In genomic region chr6:10174761-10175160, GRCh38 we compare ENCODE assay signal across 1 cellular context.
TF ChIP-seq lines count a peak whose summit lies in the region.

No MANE protein-coding gene starts in this region.

TF ChIP-seq in GM23338, 12 proteins besides CTCF, POLR2A, EP300 and RAD21 (continued from another document):
- TF ChIP-seq, protein P1, sequence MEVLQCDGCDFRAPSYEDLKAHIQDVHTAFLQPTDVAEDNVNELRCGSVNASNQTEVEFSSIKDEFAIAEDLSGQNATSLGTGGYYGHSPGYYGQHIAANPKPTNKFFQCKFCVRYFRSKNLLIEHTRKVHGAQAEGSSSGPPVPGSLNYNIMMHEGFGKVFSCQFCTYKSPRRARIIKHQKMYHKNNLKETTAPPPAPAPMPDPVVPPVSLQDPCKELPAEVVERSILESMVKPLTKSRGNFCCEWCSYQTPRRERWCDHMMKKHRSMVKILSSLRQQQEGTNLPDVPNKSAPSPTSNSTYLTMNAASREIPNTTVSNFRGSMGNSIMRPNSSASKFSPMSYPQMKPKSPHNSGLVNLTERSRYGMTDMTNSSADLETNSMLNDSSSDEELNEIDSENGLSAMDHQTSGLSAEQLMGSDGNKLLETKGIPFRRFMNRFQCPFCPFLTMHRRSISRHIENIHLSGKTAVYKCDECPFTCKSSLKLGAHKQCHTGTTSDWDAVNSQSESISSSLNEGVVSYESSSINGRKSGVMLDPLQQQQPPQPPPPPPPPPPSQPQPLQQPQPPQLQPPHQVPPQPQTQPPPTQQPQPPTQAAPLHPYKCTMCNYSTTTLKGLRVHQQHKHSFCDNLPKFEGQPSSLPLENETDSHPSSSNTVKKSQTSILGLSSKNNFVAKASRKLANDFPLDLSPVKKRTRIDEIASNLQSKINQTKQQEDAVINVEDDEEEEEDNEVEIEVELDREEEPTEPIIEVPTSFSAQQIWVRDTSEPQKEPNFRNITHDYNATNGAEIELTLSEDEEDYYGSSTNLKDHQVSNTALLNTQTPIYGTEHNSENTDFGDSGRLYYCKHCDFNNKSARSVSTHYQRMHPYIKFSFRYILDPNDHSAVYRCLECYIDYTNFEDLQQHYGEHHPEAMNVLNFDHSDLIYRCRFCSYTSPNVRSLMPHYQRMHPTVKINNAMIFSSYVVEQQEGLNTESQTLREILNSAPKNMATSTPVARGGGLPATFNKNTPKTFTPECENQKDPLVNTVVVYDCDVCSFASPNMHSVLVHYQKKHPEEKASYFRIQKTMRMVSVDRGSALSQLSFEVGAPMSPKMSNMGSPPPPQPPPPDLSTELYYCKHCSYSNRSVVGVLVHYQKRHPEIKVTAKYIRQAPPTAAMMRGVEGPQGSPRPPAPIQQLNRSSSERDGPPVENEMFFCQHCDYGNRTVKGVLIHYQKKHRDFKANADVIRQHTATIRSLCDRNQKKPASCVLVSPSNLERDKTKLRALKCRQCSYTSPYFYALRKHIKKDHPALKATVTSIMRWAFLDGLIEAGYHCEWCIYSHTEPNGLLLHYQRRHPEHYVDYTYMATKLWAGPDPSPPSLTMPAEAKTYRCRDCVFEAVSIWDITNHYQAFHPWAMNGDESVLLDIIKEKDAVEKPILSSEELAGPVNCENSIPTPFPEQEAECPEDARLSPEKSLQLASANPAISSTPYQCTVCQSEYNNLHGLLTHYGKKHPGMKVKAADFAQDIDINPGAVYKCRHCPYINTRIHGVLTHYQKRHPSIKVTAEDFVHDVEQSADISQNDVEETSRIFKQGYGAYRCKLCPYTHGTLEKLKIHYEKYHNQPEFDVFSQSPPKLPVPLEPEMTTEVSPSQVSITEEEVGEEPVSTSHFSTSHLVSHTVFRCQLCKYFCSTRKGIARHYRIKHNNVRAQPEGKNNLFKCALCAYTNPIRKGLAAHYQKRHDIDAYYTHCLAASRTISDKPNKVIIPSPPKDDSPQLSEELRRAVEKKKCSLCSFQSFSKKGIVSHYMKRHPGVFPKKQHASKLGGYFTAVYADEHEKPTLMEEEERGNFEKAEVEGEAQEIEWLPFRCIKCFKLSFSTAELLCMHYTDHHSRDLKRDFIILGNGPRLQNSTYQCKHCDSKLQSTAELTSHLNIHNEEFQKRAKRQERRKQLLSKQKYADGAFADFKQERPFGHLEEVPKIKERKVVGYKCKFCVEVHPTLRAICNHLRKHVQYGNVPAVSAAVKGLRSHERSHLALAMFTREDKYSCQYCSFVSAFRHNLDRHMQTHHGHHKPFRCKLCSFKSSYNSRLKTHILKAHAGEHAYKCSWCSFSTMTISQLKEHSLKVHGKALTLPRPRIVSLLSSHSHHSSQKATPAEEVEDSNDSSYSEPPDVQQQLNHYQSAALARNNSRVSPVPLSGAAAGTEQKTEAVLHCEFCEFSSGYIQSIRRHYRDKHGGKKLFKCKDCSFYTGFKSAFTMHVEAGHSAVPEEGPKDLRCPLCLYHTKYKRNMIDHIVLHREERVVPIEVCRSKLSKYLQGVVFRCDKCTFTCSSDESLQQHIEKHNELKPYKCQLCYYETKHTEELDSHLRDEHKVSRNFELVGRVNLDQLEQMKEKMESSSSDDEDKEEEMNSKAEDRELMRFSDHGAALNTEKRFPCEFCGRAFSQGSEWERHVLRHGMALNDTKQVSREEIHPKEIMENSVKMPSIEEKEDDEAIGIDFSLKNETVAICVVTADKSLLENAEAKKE (CRISPR knock-in tag; IDR thresholded peaks at IDR 0.05), result no peak
- TF ChIP-seq EZH2 (IDR thresholded peaks at IDR 0.05; ENCODE audit: low read depth, unreplicated experiment) (no peak), EZH2phosphoT487 (IDR thresholded peaks at IDR 0.05; ENCODE audit: unreplicated experiment) (no peak)
